In the genomic region with DNA sequence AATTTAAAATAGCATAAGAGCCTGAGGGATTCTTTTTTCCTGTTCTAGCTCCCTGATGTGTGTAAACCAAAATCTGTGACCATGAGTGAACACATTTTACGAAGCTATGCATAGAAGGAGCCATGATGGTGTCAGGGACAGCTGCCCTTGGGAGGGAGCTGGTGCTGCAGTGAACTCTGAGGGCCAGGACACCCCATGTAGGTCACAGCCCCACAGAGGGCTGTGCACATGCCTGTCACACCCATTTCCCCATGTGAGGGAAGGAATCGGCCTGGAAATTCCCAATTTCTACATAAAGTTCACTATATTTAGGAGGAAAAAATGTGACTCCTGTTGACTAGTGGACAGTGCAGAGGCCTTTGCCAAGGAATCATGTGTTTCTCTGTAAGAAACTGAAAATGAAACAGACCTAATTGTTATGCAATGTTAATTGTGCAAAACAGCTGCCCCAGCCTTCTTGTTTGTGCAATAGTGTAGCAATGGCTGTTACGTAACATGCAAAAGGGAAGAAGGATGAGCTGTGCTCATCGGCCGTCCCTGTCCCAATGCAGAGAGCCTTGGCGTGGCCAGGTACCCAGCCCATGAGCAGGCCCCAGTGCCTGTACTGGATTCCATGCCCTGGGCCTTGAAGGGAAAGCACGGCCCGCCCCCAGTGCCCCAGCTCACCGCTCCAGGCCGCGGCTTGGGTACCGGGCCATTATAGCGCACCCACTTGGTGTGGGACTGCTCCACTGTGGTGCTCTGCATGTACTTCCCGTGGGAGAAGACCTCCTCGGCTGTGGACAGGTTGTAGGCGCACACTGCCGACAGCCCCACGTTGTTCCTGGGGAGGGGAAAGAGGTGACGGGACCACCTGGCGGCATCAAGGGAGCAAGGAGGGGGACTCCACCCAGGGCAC, we compare ENCODE assay signal across 8 cellular contexts.
DNase-seq lines count a peak whose midpoint lies in the region; ATAC-seq and TF ChIP-seq lines count a peak whose summit lies in the region.

No MANE protein-coding gene starts in this region.

- CTCF ChIA-PET in WTC11 (lab: Charles Lee) (interaction anchor here (0.9 kb wide), 1 partner anchor 205 kb away, joined by 3 read pairs; no protein-coding TSS in a partner anchor), PC-3 (lab: Charles Lee) (no interaction called here)

- TF ChIP-seq CTCF in WTC11 (IDR thresholded peaks at IDR 0.05): no peak
- no peak for TF ChIP-seq CTCF in PC-3 (conservative IDR thresholded peaks at IDR 0.05; ENCODE audit: low read depth, low read length)

- POLR2A ChIA-PET in WTC11 (lab: Charles Lee) (no interaction called here), PC-3 (lab: Charles Lee; ENCODE audit: unreplicated experiment) (no interaction called here)

- intact Hi-C loops in left cardiac atrium (cut with DNase I): no loop called here
- intact Hi-C loops in PC-3 (cut with micrococcal nuclease): no loop called here

- H3K9ac ChIP-seq in Karpas-422 (ENCODE audit: low read length) (no peak overlapping the region), PC-3 (ENCODE audit: low read length) (no peak overlapping the region)

- H3K4me1 Mint-ChIP-seq in WTC11: no peaks in the 10 kb centered on the region

- H4K20me1 ChIP-seq in Karpas-422 (ENCODE audit: insufficient read depth, low read depth, low read length): no peaks in the 10 kb centered on the region
- no peaks in the 10 kb centered on the region for H4K20me1 ChIP-seq in PC-3 (ENCODE audit: low read length)

- H3K27me3 ChIP-seq in Karpas-422 (ENCODE audit: low read length) (no peaks in the 10 kb centered on the region), PC-3 (ENCODE audit: low read length) (no peaks in the 10 kb centered on the region)

- no peak overlapping the region for H3K27ac Mint-ChIP-seq in WTC11

- no peak overlapping the region for H3K27ac ChIP-seq in Karpas-422 (ENCODE audit: low read length)
- no peak overlapping the region for H3K27ac ChIP-seq in PC-3 (ENCODE audit: low read length)

- H3K27me3 Mint-ChIP-seq in WTC11 (ENCODE audit: low read depth): no peaks in the 10 kb centered on the region

- H3K36me3 Mint-ChIP-seq in WTC11: peaks cover 55% of the 10 kb centered on the region

- H3F3A ChIP-seq in PC-3 (ENCODE audit: low read length, unreplicated experiment): no peaks in the 10 kb centered on the region

- H3K4me3 ChIP-seq in skeletal muscle cell (ENCODE audit: low read depth, low read length) (no peak overlapping the region), Karpas-422 (ENCODE audit: low read length) (no peak overlapping the region), PC-3 (ENCODE audit: low read length) (no peak overlapping the region)

- H3K9me2 ChIP-seq in Karpas-422 (replicated peaks; ENCODE audit: insufficient read depth, low read length) (no peaks in the 10 kb centered on the region), PC-3 (replicated peaks; ENCODE audit: low read length) (no peaks in the 10 kb centered on the region)

- DNase-seq in GM03348 (ENCODE audit: low spot score) (peak; percentile 91), WTC11 (ENCODE audit: low spot score) (no peak), left cardiac atrium (peak; percentile 52), skeletal muscle cell (ENCODE audit: low read depth) (peak; percentile 62), NCI-H1417 (lab: John Stamatoyannopoulos, UW) (no peak), Karpas-422 (no peak), PC-3 (no peak)

- no TSS peak for BruUV-seq in PC-3 (replicated peaks; lab: Mats Ljungman, UMichigan)

- H3K9me3 ChIP-seq in Karpas-422 (ENCODE audit: low read length): no peaks in the 10 kb centered on the region
- H3K9me3 ChIP-seq in PC-3 (ENCODE audit: low read length): no peaks in the 10 kb centered on the region

- ATAC-seq in WTC11: no peak
- peak; percentile 85 to 86 for ATAC-seq in left cardiac atrium
- ATAC-seq in PC-3: no peak
- no peak for ATAC-seq in GM21423 (IDR thresholded peaks at IDR 0.05; ENCODE audit: unreplicated experiment)

- no peaks in the 10 kb centered on the region for H3K9me3 Mint-ChIP-seq in WTC11

- H3K4me1 ChIP-seq in Karpas-422 (ENCODE audit: low read length) (no peaks in the 10 kb centered on the region), PC-3 (ENCODE audit: insufficient read depth, low read length) (no peaks in the 10 kb centered on the region)

- H3K4me3 Mint-ChIP-seq in WTC11: no peak overlapping the region

- H3K4me2 ChIP-seq in Karpas-422 (ENCODE audit: low read depth, low read length, poor library complexity, severe bottlenecking): no peak overlapping the region
- H3K4me2 ChIP-seq in PC-3 (ENCODE audit: low read length): no peak overlapping the region

- H3K79me2 ChIP-seq in Karpas-422 (ENCODE audit: low read length) (no peaks in the 10 kb centered on the region), PC-3 (ENCODE audit: low read length) (no peaks in the 10 kb centered on the region)

- H3K36me3 ChIP-seq in Karpas-422 (ENCODE audit: insufficient read depth, low read length): no peaks in the 10 kb centered on the region
- H3K36me3 ChIP-seq in PC-3 (ENCODE audit: low read depth, low read length): no peaks in the 10 kb centered on the region

- H2AFZ ChIP-seq in Karpas-422 (ENCODE audit: low read length): no peak overlapping the region
- H2AFZ ChIP-seq in PC-3 (ENCODE audit: low read length): no peak overlapping the region

TF ChIP-seq in WTC11, 78 proteins besides CTCF, POLR2A, EP300 and RAD21:
- TF ChIP-seq GABPB1 (CRISPR knock-in tag; IDR thresholded peaks at IDR 0.05): peak; percentile 90
- no peak for TF ChIP-seq ZNF121 (CRISPR knock-in tag; IDR thresholded peaks at IDR 0.05)
- no peak for TF ChIP-seq TEAD4 (CRISPR knock-in tag; IDR thresholded peaks at IDR 0.05)
- TF ChIP-seq ARID4B (CRISPR knock-in tag; IDR thresholded peaks at IDR 0.05; ENCODE audit: borderline replicate concordance): no peak
- TF ChIP-seq E2F5 (CRISPR knock-in tag; IDR thresholded peaks at IDR 0.05): no peak

Comparison
In these comparisons a context has a peak if more than half of its experiments do, and no peak if none do; other contexts are left out.
1. DNase-seq: peak in GM03348 (single experiment), left cardiac atrium (single experiment) and skeletal muscle cell (single experiment); none in WTC11 (single experiment), NCI-H1417 (0 of 3), Karpas-422 (single experiment) and PC-3 (single experiment).
2. ATAC-seq: peak in left cardiac atrium (2 of 2); none in WTC11 (single experiment), PC-3 (single experiment) and GM21423 (single experiment).